In genomic region chr7:134315679-134316538, GRCh38 we compare ENCODE assay signal across 8 cellular contexts. TPM values are rescaled to one million over a fixed set of nuclear protein-coding genes. Genes with fewer than 3 reads are reported as not detected.
A peak's percentile ranks its signal among the peaks of the same experiment; 100 is the strongest.
DNase-seq lines count a peak whose midpoint lies in the region; ATAC-seq, FAIRE-seq and TF ChIP-seq lines count a peak whose summit lies in the region.

No MANE protein-coding gene starts in this region.

- H2AFZ ChIP-seq in K562 (ENCODE audit: low read depth, low read length), result peak overlapping the region; percentile 89

- H3K4me3 ChIP-seq in K562, result peak overlapping the region; percentile 62
- peak overlapping the region; percentile 85 to 90 for H3K4me3 ChIP-seq in kidney (ENCODE audit: low read length in 2 of 2)

- no peaks in the 10 kb centered on the region for H3K9me3 Mint-ChIP-seq in activated CD8-positive, alpha-beta memory T cell treated with anti-CD3 and anti-CD28 coated beads, Interleukin-2, amount 10 ng/mL, durations not matched to agents 7 days and 5 days (ENCODE audit: low read depth)
- H3K9me3 Mint-ChIP-seq in stimulated activated naive CD8-positive, alpha-beta T cell treated with anti-CD3 and anti-CD28 coated beads, Interleukin-15, amount 100 ng/mL, for 72 hours, result no peaks in the 10 kb centered on the region

- H3K4me2 ChIP-seq in K562 (ENCODE audit: insufficient read depth, low read length), result peak overlapping the region; percentile 83

- FAIRE-seq in K562 (lab: Jason Lieb, UNC), result peak; percentile 56
- FAIRE-seq in kidney (lab: Jason Lieb, UNC), result no peak

- POLR2A ChIA-PET in K562 (lab: Yijun Ruan, JAX), result interaction anchor here (1.0 kb wide), 3 partner anchors 13 to 26 kb away, joined by 3 read pairs; no protein-coding TSS in a partner anchor

- H3K4me1 Mint-ChIP-seq in activated CD8-positive, alpha-beta memory T cell treated with anti-CD3 and anti-CD28 coated beads, Interleukin-2, amount 10 ng/mL, durations not matched to agents 7 days and 5 days, result peaks cover 18% of the 10 kb centered on the region
- H3K4me1 Mint-ChIP-seq in stimulated activated naive CD8-positive, alpha-beta T cell treated with anti-CD3 and anti-CD28 coated beads, Interleukin-15, amount 100 ng/mL, for 72 hours, result peaks cover 15% of the 10 kb centered on the region

- H3K4me3 Mint-ChIP-seq in activated CD8-positive, alpha-beta memory T cell treated with anti-CD3 and anti-CD28 coated beads, Interleukin-2, amount 10 ng/mL, durations not matched to agents 7 days and 5 days, result peak overlapping the region; percentile 87
- H3K4me3 Mint-ChIP-seq in stimulated activated naive CD8-positive, alpha-beta T cell treated with anti-CD3 and anti-CD28 coated beads, Interleukin-15, amount 100 ng/mL, for 72 hours, result peak overlapping the region; percentile 89 to 92

- peak overlapping the region; percentile 68 for H3K27ac Mint-ChIP-seq in activated CD8-positive, alpha-beta memory T cell treated with anti-CD3 and anti-CD28 coated beads, Interleukin-2, amount 10 ng/mL, durations not matched to agents 7 days and 5 days
- peak overlapping the region; percentile 16 to 82 for H3K27ac Mint-ChIP-seq in stimulated activated naive CD8-positive, alpha-beta T cell treated with anti-CD3 and anti-CD28 coated beads, Interleukin-15, amount 100 ng/mL, for 72 hours

- H3K27ac ChIP-seq in K562 (ENCODE audit: extremely low read depth, low read depth, low read length), result peak overlapping the region; percentile 63
- peak overlapping the region; percentile 83 to 93 for H3K27ac ChIP-seq in kidney (ENCODE audit: low read depth in 2 of 2, low read length in 2 of 2)

- TF ChIP-seq CTCF in K562 (IDR thresholded peaks at IDR 0.05 in 2 of 3, conservative IDR thresholded peaks at IDR 0.05 in 1 of 3; ENCODE audit: insufficient read depth in 2 of 3, low read depth in 1 of 3, low read length in 3 of 3), result no peak
- no peak for TF ChIP-seq CTCF in kidney (IDR thresholded peaks at IDR 0.05; ENCODE audit: borderline replicate concordance, extremely low read depth, insufficient read depth)

- no peak for TF ChIP-seq RAD21 in K562 (CRISPR knock-in tag; conservative IDR thresholded peaks at IDR 0.05 in 1 of 2, IDR thresholded peaks at IDR 0.05 in 1 of 2)

- H3K9me1 ChIP-seq in K562 (ENCODE audit: control insufficient read depth, insufficient read depth, low read length), result no peaks in the 10 kb centered on the region

- no peaks in the 10 kb centered on the region for H3K9me3 ChIP-seq in K562 (replicated peaks; ENCODE audit: control insufficient read depth, insufficient read depth, low read depth, low read length)
- no peaks in the 10 kb centered on the region for H3K9me3 ChIP-seq in kidney (ENCODE audit: control insufficient read depth in 1 of 2, low read length in 2 of 2)

- BruUV-seq in K562 (replicated peaks; lab: Mats Ljungman, UMichigan), result no TSS peak

- ATAC-seq in activated CD8-positive, alpha-beta memory T cell treated with anti-CD3 and anti-CD28 coated beads, Interleukin-2, amount 10 ng/mL, durations not matched to agents 7 days and 5 days, result no peak
- ATAC-seq in K562 (no peak), HG03521 (IDR thresholded peaks at IDR 0.05; ENCODE audit: unreplicated experiment) (no peak)
- ATAC-seq in stimulated activated naive CD8-positive, alpha-beta T cell treated with anti-CD3 and anti-CD28 coated beads, Interleukin-15, amount 100 ng/mL, for 72 hours, result peak; percentile 1

- H3K36me3 ChIP-seq in K562 (ENCODE audit: control insufficient read depth, insufficient read depth, low read length) (no peaks in the 10 kb centered on the region), kidney (ENCODE audit: control insufficient read depth in 1 of 2, insufficient read depth in 2 of 2, low read length in 2 of 2) (no peaks in the 10 kb centered on the region)

- no peak for DNase-seq in activated CD8-positive, alpha-beta memory T cell treated with anti-CD3 and anti-CD28 coated beads, Interleukin-2, amount 10 ng/mL, durations not matched to agents 7 days and 5 days
- no peak for DNase-seq in activated CD8-positive, alpha-beta memory T cell treated with anti-CD3 and anti-CD28 coated beads for 24 hours
- peak; percentile 38 for DNase-seq in LHCN-M2 (ENCODE audit: low read depth)
- DNase-seq in K562 (ENCODE audit: extremely low read depth in 1 of 4, low spot score in 3 of 4), result peak in 3 of 4 experiments; percentile 22 to 59 (median 32)
- no peak for DNase-seq in kidney
- DNase-seq in stimulated activated naive CD8-positive, alpha-beta T cell treated with anti-CD3 and anti-CD28 coated beads, Interleukin-15, amount 100 ng/mL, for 72 hours, result no peak
- DNase-seq in iPS-NIHi11 (ENCODE audit: low spot score), result no peak

- peaks cover 15% of the 10 kb centered on the region; the same call in 2 of the 3 replicates for H3K79me2 ChIP-seq in K562 (ENCODE audit: control insufficient read depth, insufficient read depth, low read length)

- peak overlapping the region; percentile 70 to 95 for H3K9ac ChIP-seq in K562 (ENCODE audit: insufficient read depth in 1 of 2, low read depth in 2 of 2, low read length in 2 of 2)
- H3K9ac ChIP-seq in kidney (ENCODE audit: low read length in 2 of 2), result peak overlapping the region; percentile 44 to 85

- 8% methylated on average over 20 of the region's 20 CpGs for WGBS in K562 (ENCODE audit: insufficient coverage, low coverage, missing lambda C conversion rate)

- TF ChIP-seq POLR2A in K562 (conservative IDR thresholded peaks at IDR 0.05), result no peak

- H3K4me1 ChIP-seq in K562 (replicated peaks in 1 of 2; ENCODE audit: control insufficient read depth in 2 of 2, insufficient read depth in 2 of 2, low read length in 2 of 2), result peaks cover 3 to 6% of the 10 kb centered on the region in 2 experiments; a peak in 2 of 5 replicates
- peaks cover 0 to 21% of the 10 kb centered on the region in 2 donors for H3K4me1 ChIP-seq in kidney (ENCODE audit: control insufficient read depth in 1 of 2, insufficient read depth in 1 of 2, low read depth in 1 of 2, low read length in 2 of 2)

- in situ Hi-C loops in K562 (cut with MboI), result no loop called here

- H3K36me3 Mint-ChIP-seq in activated CD8-positive, alpha-beta memory T cell treated with anti-CD3 and anti-CD28 coated beads, Interleukin-2, amount 10 ng/mL, durations not matched to agents 7 days and 5 days, result peaks cover 2% of the 10 kb centered on the region

- TF ChIP-seq EP300 in K562 (IDR thresholded peaks at IDR 0.05; ENCODE audit: low read length), result no peak

- no peaks in the 10 kb centered on the region; a peak in 2 of 5 replicates for H3K27me3 ChIP-seq in K562 (ENCODE audit: control insufficient read depth in 2 of 2, insufficient read depth in 2 of 2, low read length in 2 of 2)

- intact Hi-C loops in K562 (cut with micrococcal nuclease) (no loop called here), kidney (cut with DNase I) (no loop called here)

- CTCF ChIA-PET in activated CD8-positive, alpha-beta memory T cell treated with anti-CD3 and anti-CD28 coated beads, Interleukin-2, amount 10 ng/mL, durations not matched to agents 7 days and 5 days (lab: Charles Lee), result interaction anchor here (0.7 to 3.0 kb wide), 8 partner anchors 11 to 175 kb away, joined by 3 to 11 read pairs (median 4); partner anchors contain the start of gene AKR1B1
- CTCF ChIA-PET in K562 (lab: Yijun Ruan, JAX; ENCODE audit: low intra/inter-chr PET ratio), result no interaction called here

- H3K27me3 Mint-ChIP-seq in activated CD8-positive, alpha-beta memory T cell treated with anti-CD3 and anti-CD28 coated beads, Interleukin-2, amount 10 ng/mL, durations not matched to agents 7 days and 5 days, result peaks cover 6% of the 10 kb centered on the region
- no peaks in the 10 kb centered on the region for H3K27me3 Mint-ChIP-seq in stimulated activated naive CD8-positive, alpha-beta T cell treated with anti-CD3 and anti-CD28 coated beads, Interleukin-15, amount 100 ng/mL, for 72 hours

- no peaks in the 10 kb centered on the region for H4K20me1 ChIP-seq in K562 (replicated peaks; ENCODE audit: control insufficient read depth, insufficient read depth, low read length)

TF ChIP-seq in K562, 482 proteins besides CTCF, POLR2A, EP300 and RAD21 (continues in another document):
- 0 out of 2 replicates have a peak, but pooled peaks have one; percentile 43 for TF ChIP-seq SMARCE1 (IDR thresholded peaks at IDR 0.05)

RNA-seq across cellular contexts. Expression of gene SLC35B4, which starts 0.8 kb away (rescaled TPM):
- total RNA-seq in activated CD8-positive, alpha-beta memory T cell treated with anti-CD3 and anti-CD28 coated beads, Interleukin-2, amount 10 ng/mL, durations not matched to agents 7 days and 5 days, result 10 to 100 TPM; 16.1 to 18.0 TPM
- total RNA-seq in LHCN-M2 (2014; rRNA removed), result 25.8 and 28.4 TPM in 2 replicates
- polyA plus RNA-seq in LHCN-M2 (2012), result 15.6 TPM
- 36.2 and 46.3 TPM in 2 replicates for total RNA-seq in K562 (2011; cell fraction: chromatin; rRNA removed; ENCODE audit: low replicate concordance)
- total RNA-seq in K562 (2011; cell fraction: nucleolus; rRNA removed), result 20.3 and 25.4 TPM in 2 replicates
- 36.7 and 64.9 TPM in 2 replicates for total RNA-seq in K562 (2011; cell fraction: nucleoplasm; rRNA removed)
- total RNA-seq in K562 (2014; rRNA removed), result 12.1 and 20.9 TPM in 2 replicates
- 17.6 and 20.0 TPM in 2 replicates for total RNA-seq in K562 (2014; rRNA removed; fragmentation: Illumina TruSeq; extraction: Trizol)
- 21.2 and 22.4 TPM in 2 replicates for total RNA-seq in K562 (2015; rRNA removed; fragmentation: Illumina TruSeq; extraction: Trizol)
- 28.0 and 28.2 TPM in 2 replicates for total RNA-seq in K562 (2021)
- 29.9 and 34.9 TPM in 2 replicates for polyA plus RNA-seq in K562 (2011; rRNA removed)
- 22.9 and 25.7 TPM in 2 replicates for polyA plus RNA-seq in K562 (2011; cell fraction: cytosol; rRNA removed)
- polyA plus RNA-seq in K562 (2011; cell fraction: nucleus; rRNA removed), result 22.4 and 26.3 TPM in 2 replicates
- 12.9 and 15.5 TPM in 2 replicates for polyA plus RNA-seq in K562 (2012)
- polyA plus RNA-seq in K562 (2014; fragmentation: Illumina TruSeq; extraction: Trizol), result 18.1 and 20.4 TPM in 2 replicates
- 1 to 10 TPM; 6.1 to 7.0 TPM for polyA plus RNA-seq in K562 (2014; fragmentation: Nextera tagmentation; extraction: Ambion mirVana)
- 10.0 and 20.4 TPM in 2 replicates for polyA plus RNA-seq in K562 (2014; rRNA removed)
- 46.0 and 51.7 TPM in 2 replicates for polyA minus RNA-seq in K562 (2011; rRNA and poly(A)+ RNA removed)
- 21.2 and 31.0 TPM in 2 replicates for polyA minus RNA-seq in K562 (2011; cell fraction: cytosol; rRNA and poly(A)+ RNA removed)
- polyA minus RNA-seq in K562 (2011; cell fraction: nucleus; rRNA and poly(A)+ RNA removed), result 10.8 and 16.6 TPM in 2 replicates
- total RNA-seq in kidney, result 12.9 TPM
- 19.6 TPM for polyA plus RNA-seq in kidney (ENCODE audit: insufficient read depth, low read depth, low replicate concordance)

Comparison
In these comparisons a context has a peak if more than half of its experiments do, and no peak if none do; other contexts are left out.
1. DNase-seq: peak in LHCN-M2 (single experiment) and K562 (3 of 4); none in activated CD8-positive, alpha-beta memory T cell treated with anti-CD3 and anti-CD28 coated beads, Interleukin-2, amount 10 ng/mL, durations not matched to agents 7 days and 5 days (single experiment), activated CD8-positive, alpha-beta memory T cell treated with anti-CD3 and anti-CD28 coated beads for 24 hours (single experiment), kidney (single experiment), stimulated activated naive CD8-positive, alpha-beta T cell treated with anti-CD3 and anti-CD28 coated beads, Interleukin-15, amount 100 ng/mL, for 72 hours (0 of 2) and iPS-NIHi11 (single experiment).